8 cellular contexts compared by ENCODE assay signal in the genomic region with DNA sequence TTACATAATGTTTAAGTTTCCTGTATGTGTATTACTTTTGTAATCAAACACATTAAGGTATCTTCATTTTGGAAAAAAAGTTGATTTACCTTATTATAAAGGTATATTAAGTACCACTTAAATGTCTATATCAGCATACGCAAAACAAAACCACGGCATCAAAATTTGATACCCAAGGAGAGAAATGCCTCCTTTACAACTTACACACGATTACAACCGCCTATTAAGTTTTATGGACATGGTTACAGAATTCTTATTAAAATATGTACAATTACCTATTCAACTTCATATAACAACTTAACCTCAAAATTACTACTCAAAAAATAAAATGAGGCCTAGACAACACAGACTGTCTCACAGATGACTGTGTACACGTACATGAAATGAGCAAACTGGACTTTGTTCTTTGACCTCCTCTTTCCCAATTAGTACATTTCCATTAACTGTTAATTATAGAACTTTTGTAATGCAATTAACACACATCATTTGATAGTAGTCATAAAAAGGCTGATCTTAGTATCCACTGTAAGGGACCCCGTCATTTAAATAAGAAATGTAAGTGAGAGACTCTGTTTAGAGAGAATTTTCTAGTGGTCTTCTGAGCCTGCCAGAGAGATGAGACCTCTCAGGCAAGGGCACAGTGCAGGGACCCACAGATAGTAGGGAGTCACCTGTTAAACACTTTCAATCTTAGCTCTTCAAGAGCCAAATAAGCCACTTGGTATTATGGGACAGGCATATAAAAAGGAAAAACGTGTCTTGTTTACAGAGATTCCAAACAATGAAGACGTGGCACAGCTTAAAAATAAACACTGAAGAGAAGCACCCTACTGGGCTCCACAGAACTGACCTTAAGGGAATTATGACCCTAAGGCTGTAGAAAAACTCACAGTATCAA. TPM values are rescaled to one million over a fixed set of nuclear protein-coding genes. Genes with fewer than 3 reads are reported as not detected.
A peak's percentile ranks its signal among the peaks of the same experiment; 100 is the strongest.
DNase-seq lines count a peak whose midpoint lies in the region; ATAC-seq, FAIRE-seq and TF ChIP-seq lines count a peak whose summit lies in the region.

No MANE protein-coding gene starts in this region.

- H3K27ac Mint-ChIP-seq in activated CD4-positive, alpha-beta memory T cell treated with anti-CD3 and anti-CD28 coated beads, Interleukin-2, amount 10 ng/mL, durations not matched to agents 7 days and 5 days = peak overlapping the region; percentile 97

- peak overlapping the region; percentile 96 for H3K4me3 Mint-ChIP-seq in activated CD4-positive, alpha-beta memory T cell treated with anti-CD3 and anti-CD28 coated beads, Interleukin-2, amount 10 ng/mL, durations not matched to agents 7 days and 5 days

- no peaks in the 10 kb centered on the region for H3K9me3 ChIP-seq in right cardiac atrium (ENCODE audit: control insufficient read depth, low read length)
- no peaks in the 10 kb centered on the region for H3K9me3 ChIP-seq in smooth muscle cell (replicated peaks; ENCODE audit: low read depth)

- intact Hi-C loops in right cardiac atrium (cut with DNase I) = no loop called here

- POLR2A ChIA-PET in activated CD4-positive, alpha-beta memory T cell treated with anti-CD3 and anti-CD28 coated beads, Interleukin-2, amount 10 ng/mL, durations not matched to agents 7 days and 5 days (lab: Charles Lee) = interaction anchor here (1.0 to 13.7 kb wide), 5 partner anchors 9 to 813 kb away, joined by 3 to 230 read pairs (median 4); partner anchors contain the start of gene GID8

- H3K4me2 ChIP-seq in smooth muscle cell = peak overlapping the region; percentile 89

- H3K27me3 Mint-ChIP-seq in activated CD4-positive, alpha-beta memory T cell treated with anti-CD3 and anti-CD28 coated beads, Interleukin-2, amount 10 ng/mL, durations not matched to agents 7 days and 5 days = no peaks in the 10 kb centered on the region

- peaks cover 98% of the 10 kb centered on the region for H3K79me2 ChIP-seq in smooth muscle cell (ENCODE audit: low read depth)

- peak overlapping the region; percentile 28 for H3K27ac ChIP-seq in right cardiac atrium (ENCODE audit: low read length)
- H3K27ac ChIP-seq in smooth muscle cell (ENCODE audit: low read depth) = peak overlapping the region; percentile 83

- H3K9me3 Mint-ChIP-seq in activated CD4-positive, alpha-beta memory T cell treated with anti-CD3 and anti-CD28 coated beads, Interleukin-2, amount 10 ng/mL, durations not matched to agents 7 days and 5 days = no peaks in the 10 kb centered on the region

- peaks cover 87% of the 10 kb centered on the region for H4K20me1 ChIP-seq in smooth muscle cell (ENCODE audit: low read depth)

- TF ChIP-seq CTCF in HFF-Myc (IDR thresholded peaks at IDR 0.05; ENCODE audit: low read depth, low read length, missing control alignments) = no peak
- TF ChIP-seq CTCF in smooth muscle cell (IDR thresholded peaks at IDR 0.05; ENCODE audit: borderline replicate concordance, insufficient read depth, poor library complexity, severe bottlenecking) = no peak

- ATAC-seq in right cardiac atrium (no peak), GM19324 (IDR thresholded peaks at IDR 0.05; ENCODE audit: low FRiP score, unreplicated experiment) (no peak), HG02840 (IDR thresholded peaks at IDR 0.05; ENCODE audit: low FRiP score, unreplicated experiment) (no peak)

- peak overlapping the region; percentile 86 for H3K4me3 ChIP-seq in HFF-Myc (replicated peaks; ENCODE audit: low read depth, low read length)
- peak overlapping the region; percentile 97 for H3K4me3 ChIP-seq in right cardiac atrium (ENCODE audit: low read length)
- H3K4me3 ChIP-seq in smooth muscle cell = peak overlapping the region; percentile 88

- H3K4me1 ChIP-seq in right cardiac atrium (ENCODE audit: control insufficient read depth, insufficient read depth, low read length) = peaks cover 13% of the 10 kb centered on the region
- peaks cover 39% of the 10 kb centered on the region for H3K4me1 ChIP-seq in smooth muscle cell (ENCODE audit: low read depth)

- CTCF ChIA-PET in activated CD4-positive, alpha-beta memory T cell treated with anti-CD3 and anti-CD28 coated beads, Interleukin-2, amount 10 ng/mL, durations not matched to agents 7 days and 5 days (lab: Charles Lee) = interaction anchor here (1.0 to 1.4 kb wide), 4 partner anchors 13 to 26 kb away, joined by 3 to 4 read pairs (median 3); no protein-coding TSS in a partner anchor

- WGBS in right cardiac atrium = 44% methylated on average over 8 of the region's 8 CpGs
- WGBS in smooth muscle cell (ENCODE audit: low lambda C conversion rate) = 65% methylated on average over 8 of the region's 8 CpGs

- H3F3A ChIP-seq in smooth muscle cell (ENCODE audit: low read depth) = peaks cover 10% of the 10 kb centered on the region

- H3K9ac ChIP-seq in smooth muscle cell (ENCODE audit: low read depth) = peak overlapping the region; percentile 87

- H3K36me3 Mint-ChIP-seq in activated CD4-positive, alpha-beta memory T cell treated with anti-CD3 and anti-CD28 coated beads, Interleukin-2, amount 10 ng/mL, durations not matched to agents 7 days and 5 days (ENCODE audit: low read depth) = peaks cover 29% of the 10 kb centered on the region

- H3K36me3 ChIP-seq in smooth muscle cell (ENCODE audit: low read depth) = no peaks in the 10 kb centered on the region

- no peak for FAIRE-seq in GM19239 (lab: Jason Lieb, UNC)

- H2AFZ ChIP-seq in smooth muscle cell (ENCODE audit: low read depth) = no peak overlapping the region

- H3K27me3 ChIP-seq in right cardiac atrium (ENCODE audit: control insufficient read depth, insufficient read depth) (no peaks in the 10 kb centered on the region), smooth muscle cell (ENCODE audit: low read depth) (no peaks in the 10 kb centered on the region)

- H3K4me1 Mint-ChIP-seq in activated CD4-positive, alpha-beta memory T cell treated with anti-CD3 and anti-CD28 coated beads, Interleukin-2, amount 10 ng/mL, durations not matched to agents 7 days and 5 days = peaks cover 81% of the 10 kb centered on the region

- DNase-seq in HFF-Myc (ENCODE audit: extremely low read depth, low read depth) (no peak), right cardiac atrium (no peak), smooth muscle cell (lab: John Stamatoyannopoulos, UW; ENCODE audit: unreplicated experiment) (no peak), NCI-H1694 treated with DMSO at 0.1 percent for 48 hours (lab: John Stamatoyannopoulos, UW) (no peak), GM19239 (ENCODE audit: insufficient read length, low spot score) (no peak)
- no peak for DNase-seq in activated CD4-positive, alpha-beta memory T cell treated with anti-CD3 and anti-CD28 coated beads, Interleukin-2, amount 10 ng/mL, durations not matched to agents 7 days and 5 days

RNA-seq across cellular contexts. Expression of gene DIDO1, which starts 2.4 kb away (rescaled TPM):
- 10 to 100 TPM; 62.2 to 66.2 TPM for total RNA-seq in activated CD4-positive, alpha-beta memory T cell treated with anti-CD3 and anti-CD28 coated beads, Interleukin-2, amount 10 ng/mL, durations not matched to agents 7 days and 5 days
- total RNA-seq in right cardiac atrium (10 to 100 TPM; 38.1 to 42.5 (median 40.0) TPM), smooth muscle cell (24.6 and 25.8 TPM in 2 replicates)
- polyA plus RNA-seq in right cardiac atrium (23.3 TPM), smooth muscle cell (14.4 and 16.0 TPM in 2 replicates)

RNA-seq across cellular contexts. Expression of gene GID8, which starts 14.0 kb away (rescaled TPM):
- total RNA-seq in activated CD4-positive, alpha-beta memory T cell treated with anti-CD3 and anti-CD28 coated beads, Interleukin-2, amount 10 ng/mL, durations not matched to agents 7 days and 5 days = 10 to 100 TPM; 31.9 to 32.8 TPM
- total RNA-seq in right cardiac atrium (10 to 100 TPM; 19.0 to 22.1 (median 20.0) TPM), smooth muscle cell (23.5 and 34.8 TPM in 2 replicates)
- polyA plus RNA-seq in right cardiac atrium (8.9 TPM), smooth muscle cell (13.9 and 20.8 TPM in 2 replicates)

RNA-seq across cellular contexts. Expression of gene SLC17A9, which starts 28.6 kb away (rescaled TPM):
- 1 to 10 TPM; 4.7 to 5.8 TPM for total RNA-seq in activated CD4-positive, alpha-beta memory T cell treated with anti-CD3 and anti-CD28 coated beads, Interleukin-2, amount 10 ng/mL, durations not matched to agents 7 days and 5 days
- total RNA-seq in right cardiac atrium (1 to 10 TPM; 1.5 to 4.8 (median 2.2) TPM), smooth muscle cell (32.4 and 32.5 TPM in 2 replicates)
- polyA plus RNA-seq in right cardiac atrium (3.1 TPM), smooth muscle cell (92.5 and 96.7 TPM in 2 replicates)
